ENCODE assay signal across 16 cellular contexts in the genomic region with DNA sequence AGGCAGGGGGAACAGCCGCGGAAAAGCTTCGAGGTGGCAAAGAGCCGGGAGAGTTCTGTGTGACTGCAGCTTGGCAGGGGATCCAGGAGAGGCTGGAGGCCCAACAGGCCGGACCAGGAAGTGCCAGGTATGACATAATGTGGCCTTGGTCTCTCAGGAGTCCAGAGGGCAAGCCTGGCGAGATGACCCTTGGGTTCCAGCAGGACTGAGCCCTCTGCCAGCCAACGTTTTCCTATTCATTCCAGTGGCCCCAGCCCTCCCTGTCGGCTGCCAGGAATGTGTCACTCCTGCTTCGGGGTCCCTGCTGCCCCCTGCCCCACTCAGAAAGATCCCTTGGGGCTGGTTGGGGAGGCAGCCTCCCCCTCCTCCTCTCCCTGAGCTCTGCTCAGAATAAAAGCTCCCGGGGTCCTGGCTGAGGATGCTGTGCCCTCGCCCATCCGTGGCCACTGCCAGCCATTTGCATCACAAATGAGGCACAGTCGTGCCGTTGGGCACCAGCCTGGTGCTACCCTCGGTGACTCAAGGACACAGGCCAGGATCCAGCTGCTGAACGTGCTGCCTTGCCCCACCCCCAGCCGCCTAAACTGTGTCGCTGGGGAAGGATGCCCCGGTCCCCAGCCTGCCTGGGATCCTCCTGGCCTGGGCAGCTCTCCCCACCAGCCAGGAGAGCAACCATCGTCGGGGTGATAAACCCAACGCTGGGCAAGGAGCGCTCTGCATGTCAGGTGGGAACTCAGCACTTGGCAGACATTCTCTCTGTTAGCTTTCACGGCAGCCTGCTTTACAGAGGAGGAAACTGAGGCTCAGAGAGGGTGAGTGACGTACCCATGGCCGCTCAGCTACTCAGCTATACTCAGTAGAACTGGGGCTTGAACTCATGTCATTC. TPM values are rescaled to one million over a fixed set of nuclear protein-coding genes. Genes with fewer than 3 reads are reported as not detected.
A peak's percentile ranks its signal among the peaks of the same experiment; 100 is the strongest.
DNase-seq lines count a peak whose midpoint lies in the region; ATAC-seq and TF ChIP-seq lines count a peak whose summit lies in the region.
"Had no signal": no experiment of that assay in that cellular context is flagged by ENCODE, and none has a peak within 500 bp of the region (broad histone marks: within the 10 kb centered on the region; RNA-seq: fewer than 3 reads in every experiment).

No MANE protein-coding gene starts in this region.

- H3K4me1 ChIP-seq in right atrium auricular region (peaks cover 0 to 26% of the 10 kb centered on the region in 2 donors), lower lobe of right lung (peaks cover 27% of the 10 kb centered on the region), thoracic aorta (ENCODE audit: control insufficient read depth in 1 of 2, low read depth in 2 of 2) (peaks cover 11 to 32% of the 10 kb centered on the region in 2 donors)
- H3K4me1 ChIP-seq: parathyroid adenoma had no signal

- DNase-seq in Right ventricle myocardium inferior (ENCODE audit: missing footprints) (peak; percentile 37), right atrium auricular region (ENCODE audit: low spot score) (no peak), anterior cingulate cortex (lab: John Stamatoyannopoulos, UW) (peak in 56 of 58 donors; percentile 11 to 88 (median 62)), lower lobe of right lung (peak; percentile 38), thoracic aorta (ENCODE audit: low spot score) (no peak), DMS153 (lab: John Stamatoyannopoulos, UW) (no peak), SKM-1 treated with dmso at 0.1 percent for 144 hours (lab: John Stamatoyannopoulos, UW; ENCODE audit: unreplicated experiment) (no peak), Kasumi-1 (lab: John Stamatoyannopoulos, UW) (no peak)
- DNase-seq: CD4-positive, alpha-beta T cell; cerebellar nuclear complex; DND-41; NCI-H1417 treated with DMSO at 0.1 percent for 48 hours; NCI-H2171 treated with DMSO at 0.1 percent for 48 hours; stimulated activated CD4-positive, alpha-beta T cell treated with anti-CD3 and anti-CD28 coated beads, Interleukin-12 subunit alpha, Interleukin-12 subunit beta, amount 100 ng/mL, for 4 hours had no signal

- no peaks in the 10 kb centered on the region for H3K9me3 ChIP-seq in right atrium auricular region
- H3K9me3 ChIP-seq in lower lobe of right lung = no peaks in the 10 kb centered on the region
- no peaks in the 10 kb centered on the region for H3K9me3 ChIP-seq in thoracic aorta

- H3K36me3 ChIP-seq in right atrium auricular region = no peaks in the 10 kb centered on the region
- no peaks in the 10 kb centered on the region for H3K36me3 ChIP-seq in lower lobe of right lung
- no peaks in the 10 kb centered on the region for H3K36me3 ChIP-seq in thoracic aorta

- intact Hi-C loops in Right ventricle myocardium inferior (cut with DNase I) (no loop called here), lower lobe of right lung (cut with DNase I) (no loop called here)

- TF ChIP-seq CTCF in right atrium auricular region (IDR thresholded peaks at IDR 0.05) (no peak), lower lobe of right lung (IDR thresholded peaks at IDR 0.05) (no peak), thoracic aorta (IDR thresholded peaks at IDR 0.05) (peak; percentile 25)

- H3K4me3 ChIP-seq in right atrium auricular region (no peak overlapping the region), lower lobe of right lung (no peak overlapping the region), thoracic aorta (peak overlapping the region; percentile 19)
- H3K4me3 ChIP-seq: hepatocyte had no signal

- no peaks in the 10 kb centered on the region for H3K27me3 ChIP-seq in right atrium auricular region
- H3K27me3 ChIP-seq in lower lobe of right lung (ENCODE audit: low read depth) = no peaks in the 10 kb centered on the region
- no peaks in the 10 kb centered on the region for H3K27me3 ChIP-seq in thoracic aorta (replicated peaks; ENCODE audit: insufficient read depth)
- H3K27me3 ChIP-seq: hepatocyte had no signal

- ATAC-seq in Right ventricle myocardium inferior = no peak
- no peak for ATAC-seq in lower lobe of right lung
- peak; percentile 65 for ATAC-seq in thoracic aorta (ENCODE audit: insufficient number of reproducible peaks, low FRiP score, low read depth)

- H3K27ac ChIP-seq in right atrium auricular region (no peak overlapping the region), lower lobe of right lung (no peak overlapping the region), thoracic aorta (peak overlapping the region; percentile 36 to 57)
- H3K27ac ChIP-seq: hepatocyte, parathyroid adenoma had no signal

RNA-seq across cellular contexts. Expression of a gene that starts 37.7 kb away (rescaled TPM):
- total RNA-seq in Right ventricle myocardium inferior (89.6 TPM), right atrium auricular region (100 to 1,000 TPM; 127 to 151 TPM), lower lobe of right lung (15.5 TPM), thoracic aorta (10 to 100 TPM in 1 of 2 donors, 1 to 10 TPM in 1; 9.6 to 24.8 TPM)

Comparison
In these comparisons a context has a peak if more than half of its experiments do, and no peak if none do; other contexts are left out.
1. DNase-seq: peak in Right ventricle myocardium inferior (single experiment), anterior cingulate cortex (56 of 58) and lower lobe of right lung (single experiment); none in right atrium auricular region (single experiment), thoracic aorta (single experiment), DMS153 (single experiment), SKM-1 treated with dmso at 0.1 percent for 144 hours (single experiment) and Kasumi-1 (0 of 2).
2. H3K27ac ChIP-seq: peak in thoracic aorta (2 of 2); none in right atrium auricular region (0 of 2) and lower lobe of right lung (single experiment).